ENCODE assay signal across 19 cellular contexts in genomic region chr1:7629011-7629410, GRCh38.
"Had no signal": no experiment of that assay in that cellular context is flagged by ENCODE, and none has a peak within 500 bp of the region (broad histone marks: within the 10 kb centered on the region; RNA-seq: fewer than 3 reads in every experiment).

No MANE protein-coding gene starts in this region.

- H3K9me3 Mint-ChIP-seq: natural killer cell; stimulated activated effector memory CD8-positive, alpha-beta T cell treated with anti-CD3 and anti-CD28 coated beads, Interleukin-12 subunit alpha, Interleukin-12 subunit beta, amount 100 ng/mL, for 72 hours had no signal

- H3K27ac ChIP-seq: left lung, lower lobe of right lung, neutrophil, pancreas, stomach, thyroid gland had no signal

- FAIRE-seq: colon, frontal cortex, keratinocyte, pancreas had no signal

- ATAC-seq: natural killer cell; sciatic nerve; stimulated activated effector memory CD8-positive, alpha-beta T cell treated with anti-CD3 and anti-CD28 coated beads, Interleukin-12 subunit alpha, Interleukin-12 subunit beta, amount 100 ng/mL, for 72 hours had no signal

- H3K36me3 Mint-ChIP-seq: natural killer cell; stimulated activated effector memory CD8-positive, alpha-beta T cell treated with anti-CD3 and anti-CD28 coated beads, Interleukin-12 subunit alpha, Interleukin-12 subunit beta, amount 100 ng/mL, for 72 hours had no signal

- H3K9me3 ChIP-seq: left lung, lower lobe of right lung, neutrophil, pancreas, stomach, thyroid gland had no signal

- H3K4me1 Mint-ChIP-seq: natural killer cell; stimulated activated effector memory CD8-positive, alpha-beta T cell treated with anti-CD3 and anti-CD28 coated beads, Interleukin-12 subunit alpha, Interleukin-12 subunit beta, amount 100 ng/mL, for 72 hours had no signal

- H3K4me3 Mint-ChIP-seq: natural killer cell; stimulated activated effector memory CD8-positive, alpha-beta T cell treated with anti-CD3 and anti-CD28 coated beads, Interleukin-12 subunit alpha, Interleukin-12 subunit beta, amount 100 ng/mL, for 72 hours had no signal

- H3K27me3 ChIP-seq: pancreas, thyroid gland had no signal

- DNase-seq: effector CD4-positive, alpha-beta T cell; lower lobe of right lung; natural killer cell; retina; stimulated activated CD4-positive, alpha-beta T cell treated with anti-CD3 and anti-CD28 coated beads, Interleukin-2, amount 100 ng/mL, for 24 hours; stimulated activated CD4-positive, alpha-beta T cell treated with anti-CD3 and anti-CD28 coated beads, Interleukin-4, amount 100 ng/mL, for 24 hours; stimulated activated naive CD4-positive, alpha-beta T cell treated with Interleukin-2 at 50 U/mL for 16 hours; stomach; trophoblast cell had no signal

- H3K4me1 ChIP-seq: left lung, lower lobe of right lung, pancreas, stomach had no signal

- H3K27ac Mint-ChIP-seq: natural killer cell; stimulated activated effector memory CD8-positive, alpha-beta T cell treated with anti-CD3 and anti-CD28 coated beads, Interleukin-12 subunit alpha, Interleukin-12 subunit beta, amount 100 ng/mL, for 72 hours had no signal

- H3K4me3 ChIP-seq: dorsolateral prefrontal cortex, left lung, lower lobe of right lung, pancreas, stomach, thyroid gland had no signal
